Comparison of ENCODE assay signal across 16 cellular contexts in genomic region chr6:45494734-45495133, GRCh38.
DNase-seq lines count a peak whose midpoint lies in the region; ATAC-seq and TF ChIP-seq lines count a peak whose summit lies in the region.
"Had no signal": no experiment of that assay in that cellular context is flagged by ENCODE, and none has a peak within 500 bp of the region (broad histone marks: within the 10 kb centered on the region; RNA-seq: fewer than 3 reads in every experiment).

No MANE protein-coding gene starts in this region.

- ATAC-seq in stimulated activated naive CD8-positive, alpha-beta T cell treated with anti-CD3 and anti-CD28 coated beads, Interleukin-15, Interleukin-2, amounts not matched to agents 100 U/mL and 50 U/mL, for 24 hours = no peak

- DNase-seq in stimulated activated naive CD8-positive, alpha-beta T cell treated with anti-CD3 and anti-CD28 coated beads, Interleukin-15, Interleukin-2, amounts not matched to agents 100 U/mL and 50 U/mL, for 24 hours = no peak
- DNase-seq in NOMO-1 treated with DMSO at 0.1 percent for 48 hours (lab: John Stamatoyannopoulos, UW; ENCODE audit: unreplicated experiment) (peak; percentile 10), nucleus accumbens (lab: John Stamatoyannopoulos, UW) (no peak), NCI-H69 (lab: John Stamatoyannopoulos, UW) (no peak), HFFc6 (no peak)
- peak; percentile 25 for DNase-seq in activated T-helper 2 cell treated with anti-CD3 and anti-CD28 coated beads, Interferon-gamma antibody, Interleukin-2, Interleukin-4, amounts not matched to agents 10 μg/mL and 5 μg/mL and 100 μg/mL, durations not matched to agents 14 hours and 24 hours and 36 hours (ENCODE audit: low spot score)
- DNase-seq: dorsolateral prefrontal cortex; NCI-H1105 treated with DMSO at 0.1 percent for 48 hours; NCI-H2171; NK-92 treated with Interleukin-12 subunit alpha and Interleukin-12 subunit beta, amount 100 ng/mL, for 24 hours; posterior cingulate gyrus had no signal

- H3K36me3 Mint-ChIP-seq in stimulated activated naive CD8-positive, alpha-beta T cell treated with anti-CD3 and anti-CD28 coated beads, Interleukin-15, Interleukin-2, amounts not matched to agents 100 ng/mL and 50 ng/mL, for 24 hours (ENCODE audit: low read depth) = peaks cover 51% of the 10 kb centered on the region
- H3K36me3 Mint-ChIP-seq in activated T-helper 2 cell treated with anti-CD3 and anti-CD28 coated beads, Interferon-gamma antibody, Interleukin-2, Interleukin-4, amounts not matched to agents 10 μg/mL and 5 μg/mL and 100 μg/mL, durations not matched to agents 14 hours and 24 hours and 36 hours (ENCODE audit: low read depth) = peaks cover 87% of the 10 kb centered on the region
- H3K36me3 Mint-ChIP-seq in HFFc6 (ENCODE audit: low read depth) = peaks cover 30% of the 10 kb centered on the region

- H3K4me3 ChIP-seq in thymus (ENCODE audit: low read length) = no peak overlapping the region
- H3K4me3 ChIP-seq: dorsolateral prefrontal cortex, SJSA1, smooth muscle cell had no signal

- no peaks in the 10 kb centered on the region for H3K9me3 ChIP-seq in thymus (ENCODE audit: control insufficient read depth)
- H3K9me3 ChIP-seq: SJSA1 had no signal

- no peaks in the 10 kb centered on the region for H3K27me3 Mint-ChIP-seq in stimulated activated naive CD8-positive, alpha-beta T cell treated with anti-CD3 and anti-CD28 coated beads, Interleukin-15, Interleukin-2, amounts not matched to agents 100 ng/mL and 50 ng/mL, for 24 hours
- no peaks in the 10 kb centered on the region for H3K27me3 Mint-ChIP-seq in activated T-helper 2 cell treated with anti-CD3 and anti-CD28 coated beads, Interferon-gamma antibody, Interleukin-2, Interleukin-4, amounts not matched to agents 10 μg/mL and 5 μg/mL and 100 μg/mL, durations not matched to agents 14 hours and 24 hours and 36 hours (ENCODE audit: low read depth)
- H3K27me3 Mint-ChIP-seq in HFFc6 (ENCODE audit: insufficient read depth) = no peaks in the 10 kb centered on the region

- H3K36me3 ChIP-seq in thymus (ENCODE audit: control insufficient read depth, insufficient read depth) = no peaks in the 10 kb centered on the region

- peaks cover 21% of the 10 kb centered on the region for H3K4me1 ChIP-seq in thymus (ENCODE audit: control insufficient read depth, insufficient read depth, low read length)

- no peak for TF ChIP-seq CTCF in HFFc6 (IDR thresholded peaks at IDR 0.05)

- peak overlapping the region; percentile 37 for H3K27ac ChIP-seq in thymus (ENCODE audit: low read depth)
- H3K27ac ChIP-seq: SJSA1, VCaP had no signal

- peak overlapping the region; percentile 34 for H3K27ac Mint-ChIP-seq in stimulated activated naive CD8-positive, alpha-beta T cell treated with anti-CD3 and anti-CD28 coated beads, Interleukin-15, Interleukin-2, amounts not matched to agents 100 ng/mL and 50 ng/mL, for 24 hours
- peak overlapping the region; percentile 74 for H3K27ac Mint-ChIP-seq in activated T-helper 2 cell treated with anti-CD3 and anti-CD28 coated beads, Interferon-gamma antibody, Interleukin-2, Interleukin-4, amounts not matched to agents 10 μg/mL and 5 μg/mL and 100 μg/mL, durations not matched to agents 14 hours and 24 hours and 36 hours
- no peak overlapping the region for H3K27ac Mint-ChIP-seq in HFFc6

- H3K4me3 Mint-ChIP-seq in stimulated activated naive CD8-positive, alpha-beta T cell treated with anti-CD3 and anti-CD28 coated beads, Interleukin-15, Interleukin-2, amounts not matched to agents 100 ng/mL and 50 ng/mL, for 24 hours = no peak overlapping the region
- H3K4me3 Mint-ChIP-seq in activated T-helper 2 cell treated with anti-CD3 and anti-CD28 coated beads, Interferon-gamma antibody, Interleukin-2, Interleukin-4, amounts not matched to agents 10 μg/mL and 5 μg/mL and 100 μg/mL, durations not matched to agents 14 hours and 24 hours and 36 hours (ENCODE audit: low read depth) = peak overlapping the region; percentile 7
- H3K4me3 Mint-ChIP-seq in HFFc6 = no peak overlapping the region

- intact Hi-C loops in activated T-helper 2 cell treated with anti-CD3 and anti-CD28 coated beads, Interferon-gamma antibody, Interleukin-2, Interleukin-4, amounts not matched to agents 10 μg/mL and 5 μg/mL and 100 μg/mL, durations not matched to agents 14 hours and 24 hours and 36 hours (cut with micrococcal nuclease) = loop anchor here (1.0 to 5.0 kb wide), 3 partner anchors 7 to 113 kb away; no protein-coding TSS in a partner anchor

- peaks cover 56% of the 10 kb centered on the region for H3K4me1 Mint-ChIP-seq in stimulated activated naive CD8-positive, alpha-beta T cell treated with anti-CD3 and anti-CD28 coated beads, Interleukin-15, Interleukin-2, amounts not matched to agents 100 ng/mL and 50 ng/mL, for 24 hours (ENCODE audit: low read depth)
- peaks cover 75% of the 10 kb centered on the region for H3K4me1 Mint-ChIP-seq in activated T-helper 2 cell treated with anti-CD3 and anti-CD28 coated beads, Interferon-gamma antibody, Interleukin-2, Interleukin-4, amounts not matched to agents 10 μg/mL and 5 μg/mL and 100 μg/mL, durations not matched to agents 14 hours and 24 hours and 36 hours (ENCODE audit: low read depth)
- H3K4me1 Mint-ChIP-seq in HFFc6 (ENCODE audit: low read depth) = peaks cover 17% of the 10 kb centered on the region

- H3K27me3 ChIP-seq in thymus (ENCODE audit: control insufficient read depth, insufficient read depth) = peaks cover 22% of the 10 kb centered on the region
- H3K27me3 ChIP-seq: SJSA1 had no signal

- WGBS in thymus = 28% methylated on average over 3 of the region's 3 CpGs

- peaks cover 9% of the 10 kb centered on the region for H3K9me3 Mint-ChIP-seq in stimulated activated naive CD8-positive, alpha-beta T cell treated with anti-CD3 and anti-CD28 coated beads, Interleukin-15, Interleukin-2, amounts not matched to agents 100 ng/mL and 50 ng/mL, for 24 hours
- H3K9me3 Mint-ChIP-seq in activated T-helper 2 cell treated with anti-CD3 and anti-CD28 coated beads, Interferon-gamma antibody, Interleukin-2, Interleukin-4, amounts not matched to agents 10 μg/mL and 5 μg/mL and 100 μg/mL, durations not matched to agents 14 hours and 24 hours and 36 hours = no peaks in the 10 kb centered on the region
- no peaks in the 10 kb centered on the region for H3K9me3 Mint-ChIP-seq in HFFc6

Comparison
In these comparisons a context has a peak if more than half of its experiments do, and no peak if none do; other contexts are left out.
1. DNase-seq: peak in NOMO-1 treated with DMSO at 0.1 percent for 48 hours (single experiment) and activated T-helper 2 cell treated with anti-CD3 and anti-CD28 coated beads, Interferon-gamma antibody, Interleukin-2, Interleukin-4, amounts not matched to agents 10 μg/mL and 5 μg/mL and 100 μg/mL, durations not matched to agents 14 hours and 24 hours and 36 hours (single experiment); none in stimulated activated naive CD8-positive, alpha-beta T cell treated with anti-CD3 and anti-CD28 coated beads, Interleukin-15, Interleukin-2, amounts not matched to agents 100 U/mL and 50 U/mL, for 24 hours (single experiment), nucleus accumbens (0 of 56), NCI-H69 (single experiment) and HFFc6 (single experiment).